Comparison of ENCODE assay signal across 8 cellular contexts in the genomic region with DNA sequence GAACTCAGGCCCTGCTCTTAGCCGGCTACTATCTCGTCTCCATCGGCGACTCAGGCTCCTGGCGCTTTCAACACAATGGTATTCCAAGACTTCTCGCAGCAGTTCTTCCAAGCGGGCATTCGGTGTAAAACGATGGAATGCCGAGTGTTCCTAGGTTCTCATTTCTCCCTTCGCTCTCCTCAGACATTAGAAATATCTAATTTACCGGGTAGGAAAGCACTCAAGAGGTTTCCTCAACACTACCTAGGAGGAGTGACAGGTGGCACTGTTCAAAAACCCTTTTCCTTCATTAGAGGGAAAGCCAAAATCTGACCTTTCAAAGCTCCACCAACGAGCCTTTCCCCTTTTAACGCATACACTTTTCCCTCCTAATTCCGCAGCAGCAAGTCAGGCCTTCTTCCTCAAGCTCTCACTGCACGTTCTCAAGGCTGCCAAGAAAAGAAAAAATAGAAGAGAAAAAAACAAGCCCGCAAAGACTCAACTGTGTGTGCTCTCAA. TPM values are rescaled to one million over a fixed set of nuclear protein-coding genes. Genes with fewer than 3 reads are reported as not detected.
DNase-seq lines count a peak whose midpoint lies in the region; ATAC-seq, FAIRE-seq and TF ChIP-seq lines count a peak whose summit lies in the region.

No MANE protein-coding gene starts in this region.

- H3K4me3 ChIP-seq in SJCRH30 (peak overlapping the region; percentile 98), H1 (ENCODE audit: extremely low read depth in 1 of 4, insufficient read depth in 2 of 4, low read depth in 3 of 4, low read length in 4 of 4) (peak overlapping the region; percentile 59 to 93 (median 80))

- H2BK20ac ChIP-seq in H1 (ENCODE audit: low read length) = no peak overlapping the region

- H3K56ac ChIP-seq in H1 (replicated peaks; ENCODE audit: insufficient read length, low read depth, low read length) = no peak overlapping the region

- no peak for TF ChIP-seq EP300 in H1 (IDR thresholded peaks at IDR 0.05; ENCODE audit: borderline replicate concordance in 1 of 2, low read depth in 2 of 2, low read length in 2 of 2)

- H3K27ac Mint-ChIP-seq in activated T-cell treated with anti-CD3 and anti-CD28 coated beads, Interleukin-2, amount 50 U/mL, for 24 hours = peak overlapping the region; percentile 97

- no peaks in the 10 kb centered on the region for H3K27me3 Mint-ChIP-seq in activated T-cell treated with anti-CD3 and anti-CD28 coated beads, Interleukin-2, amount 50 U/mL, for 24 hours

- H3K36me3 ChIP-seq in SJCRH30 (peaks cover 67% of the 10 kb centered on the region), H1 (ENCODE audit: control insufficient read depth in 2 of 4, insufficient read depth in 4 of 4, low read length in 3 of 4) (peaks cover 0 to 31% (median 18%) of the 10 kb centered on the region in 4 experiments; a peak in 7 of 8 replicates)

- H3K27ac ChIP-seq in SJCRH30 (peak overlapping the region; percentile 84), H1 (ENCODE audit: low read depth, low read length) (peak overlapping the region; percentile 75; the same call in 1 of the 2 replicates)

- no peak overlapping the region for H2BK15ac ChIP-seq in H1 (ENCODE audit: low read length)

- peaks cover 7 to 13% of the 10 kb centered on the region in 2 experiments for H4K20me1 ChIP-seq in H1 (replicated peaks in 1 of 2; ENCODE audit: control insufficient read depth in 1 of 2, insufficient read depth in 2 of 2, low read length in 2 of 2)

- peaks cover 91% of the 10 kb centered on the region for H3K36me3 Mint-ChIP-seq in activated T-cell treated with anti-CD3 and anti-CD28 coated beads, Interleukin-2, amount 50 U/mL, for 24 hours (ENCODE audit: low read depth)

- peaks cover 2% of the 10 kb centered on the region; the same call in 1 of the 2 replicates for H3K79me1 ChIP-seq in H1 (ENCODE audit: low read depth, low read length)

- H3K4me3 Mint-ChIP-seq in activated T-cell treated with anti-CD3 and anti-CD28 coated beads, Interleukin-2, amount 50 U/mL, for 24 hours = peak overlapping the region; percentile 99

- no peak overlapping the region for H4K91ac ChIP-seq in H1 (replicated peaks; ENCODE audit: insufficient read length, low read length)

- no peak overlapping the region for H3K18ac ChIP-seq in H1 (ENCODE audit: extremely low read depth, low read length)

- 8% methylated on average over 16 of the region's 17 CpGs; no CpG with 5 or more reads in 1 of the 2 experiments for WGBS in H1 (ENCODE audit: extremely low coverage in 1 of 2, insufficient coverage in 1 of 2, insufficient read length in 1 of 2, insufficient replicate concordance in 2 of 2, low coverage in 1 of 2, low lambda C conversion rate in 2 of 2, missing lambda C conversion rate in 1 of 2), 2 experiments

- H3K23ac ChIP-seq in H1 (ENCODE audit: insufficient read length) = no peak overlapping the region

- TF ChIP-seq CTCF in H1 (IDR thresholded peaks at IDR 0.05; ENCODE audit: control extremely low read depth in 1 of 3, insufficient read depth in 1 of 3, low read depth in 1 of 3, low read length in 3 of 3) (peak in 2 of 3 experiments; percentile 24 to 52; a peak in 2 of 4 replicates), D721Med (IDR thresholded peaks at IDR 0.05; ENCODE audit: insufficient read depth, missing control alignments) (no peak)

- H3K4me2 ChIP-seq in H1 (ENCODE audit: insufficient read depth in 1 of 2, low read depth in 2 of 2, low read length in 2 of 2) = peak overlapping the region; percentile 81 to 88

- DNase-seq in activated T-cell treated with anti-CD3 and anti-CD28 coated beads, Interleukin-2, amount 50 U/mL, for 24 hours = peak; percentile 38
- no peak for DNase-seq in activated T-cell treated with anti-CD3 and anti-CD28 coated beads, Interleukin-2, amount 50 U/mL, for 1 hour
- DNase-seq in SJCRH30 (peak in 1 of 2 experiments; percentile 55), H1 (ENCODE audit: low read depth in 1 of 2, low spot score in 2 of 2) (no peak), myocyte (ENCODE audit: low read depth) (peak; percentile 43), pons (ENCODE audit: low spot score) (no peak), D721Med (ENCODE audit: insufficient read length, low spot score) (no peak)

- no peak for TF ChIP-seq POLR2A in H1 (IDR thresholded peaks at IDR 0.05; ENCODE audit: control extremely low read depth in 1 of 2, low read depth in 2 of 2, low read length in 2 of 2)

- no peak overlapping the region for H2AK5ac ChIP-seq in H1 (ENCODE audit: low read depth, low read length)

- CTCF ChIA-PET in H1 (lab: Charles Lee; ENCODE audit: partially characterized antibody) = interaction anchor here (0.8 to 2.5 kb wide), 18 partner anchors 8 to 319 kb away, joined by 3 to 8 read pairs (median 6); a partner anchor contains a TSS

- H3K9me3 ChIP-seq in SJCRH30 (replicated peaks) (no peaks in the 10 kb centered on the region), H1 (ENCODE audit: insufficient read depth in 2 of 2, low read depth in 1 of 2, low read length in 1 of 2) (no peaks in the 10 kb centered on the region)

- no peak overlapping the region for H2AFZ ChIP-seq in H1 (ENCODE audit: low read length)

- H3K4ac ChIP-seq in H1 (replicated peaks; ENCODE audit: insufficient read length, low read depth, low read length) = no peak overlapping the region

- H3K4me1 ChIP-seq in SJCRH30 = peaks cover 8% of the 10 kb centered on the region
- H3K4me1 ChIP-seq in H1 (replicated peaks in 1 of 4; ENCODE audit: control insufficient read depth in 3 of 4, insufficient read depth in 4 of 4, low read length in 3 of 4) = peaks cover 0 to 12% (median 1%) of the 10 kb centered on the region in 4 experiments; a peak in 3 of 7 replicates

- no peak overlapping the region for H2BK120ac ChIP-seq in H1 (replicated peaks; ENCODE audit: low read depth, low read length)

- H4K5ac ChIP-seq in H1 (ENCODE audit: insufficient read length, low read depth, low read length) = no peak overlapping the region

- H2BK5ac ChIP-seq in H1 (ENCODE audit: low read depth, low read length) = no peak overlapping the region

- no peaks in the 10 kb centered on the region for H3K9me3 Mint-ChIP-seq in activated T-cell treated with anti-CD3 and anti-CD28 coated beads, Interleukin-2, amount 50 U/mL, for 24 hours

- no peak overlapping the region for H2BK12ac ChIP-seq in H1 (ENCODE audit: low read depth, low read length)

- H3K9ac ChIP-seq in H1 (replicated peaks in 1 of 4; ENCODE audit: extremely low read depth in 1 of 4, low read depth in 3 of 4, low read length in 3 of 4) = peak overlapping the region in 3 of 4 experiments; percentile 43 to 73 (median 53); a peak in 5 of 7 replicates

- H3K14ac ChIP-seq in H1 (ENCODE audit: insufficient read length) = no peak overlapping the region

- H3K79me2 ChIP-seq in H1 (ENCODE audit: control insufficient read depth in 1 of 2, insufficient read depth in 2 of 2, low read length in 2 of 2) = peaks cover 13 to 52% of the 10 kb centered on the region in 2 experiments

- H4K8ac ChIP-seq in H1 (ENCODE audit: extremely low read depth, insufficient read depth, low read length) = no peak overlapping the region

- TF ChIP-seq RAD21 in H1 (IDR thresholded peaks at IDR 0.05 in 1 of 2, conservative IDR thresholded peaks at IDR 0.05 in 1 of 2; ENCODE audit: low read depth in 2 of 2, low read length in 2 of 2) = peak in 1 of 2 experiments; percentile 32; a peak in 2 of 4 replicates

- FAIRE-seq in H1 (lab: Jason Lieb, UNC) (no peak), D721Med (lab: Jason Lieb, UNC) (no peak)

- H3K23me2 ChIP-seq in H1 (ENCODE audit: low read depth, low read length) = peaks cover 5% of the 10 kb centered on the region

- ATAC-seq in HG02678 (IDR thresholded peaks at IDR 0.05; ENCODE audit: unreplicated experiment) = peak; percentile 30

- H3K4me1 Mint-ChIP-seq in activated T-cell treated with anti-CD3 and anti-CD28 coated beads, Interleukin-2, amount 50 U/mL, for 24 hours (ENCODE audit: low read depth) = peaks cover 66% of the 10 kb centered on the region

- POLR2A ChIA-PET in H1 (lab: Charles Lee; ENCODE audit: partially characterized antibody) = interaction anchor here (0.6 to 8.0 kb wide), 19 partner anchors 9 to 308 kb away, joined by 3 to 72 read pairs (median 4); a partner anchor contains a TSS

- H3K27me3 ChIP-seq in SJCRH30 = no peaks in the 10 kb centered on the region
- H3K27me3 ChIP-seq in H1 (replicated peaks in 1 of 4; ENCODE audit: control insufficient read depth in 3 of 4, extremely low read depth in 1 of 4, insufficient read depth in 3 of 4, low read length in 3 of 4) = no peaks in the 10 kb centered on the region

TF ChIP-seq in H1, 55 proteins besides CTCF, POLR2A, EP300 and RAD21:
- no peak for TF ChIP-seq CBX8 (IDR thresholded peaks at IDR 0.05; ENCODE audit: borderline replicate concordance, low read depth, low read length)
- TF ChIP-seq SIN3A (conservative IDR thresholded peaks at IDR 0.05 in 1 of 2, IDR thresholded peaks at IDR 0.05 in 1 of 2; ENCODE audit: low read depth in 1 of 2, low read length in 2 of 2) = 0 out of 4 replicates have a peak, but pooled peaks of 1 of the 2 experiments have one; percentile 41

RNA-seq across cellular contexts. Expression of a gene that starts 0.6 kb away (rescaled TPM):
- total RNA-seq in SJCRH30 (2014; rRNA removed; shearing (Covaris generic)) = 79.5 and 90.5 TPM in 2 replicates
- 93.0 and 101 TPM in 2 replicates for total RNA-seq in H1 (2021; fragmentation: NEBNext Ultra II Directional; extraction: Animal tissue kit (Norgen Biotek cat#: 25700))
- 96.3 and 145 TPM in 2 replicates for polyA plus RNA-seq in H1 (2011; rRNA removed)
- 155 TPM for polyA plus RNA-seq in H1 (2011; cell fraction: cytosol; rRNA removed)
- 199 TPM for polyA plus RNA-seq in H1 (2011; cell fraction: nucleus; rRNA removed)
- polyA plus RNA-seq in H1 (2012, experiment 1 of 2) = 118 to 169 TPM (median 137 TPM) in 4 replicates
- 37.9 TPM for polyA plus RNA-seq in H1 (2012, experiment 2 of 2)
- polyA plus RNA-seq in H1 (2013, experiment 1 of 2) = 64.7 TPM
- polyA plus RNA-seq in H1 (2013, experiment 2 of 2) = 58.9 TPM
- polyA minus RNA-seq in H1 (2011; rRNA and poly(A)+ RNA removed) = 140 and 150 TPM in 2 replicates
- 77.9 TPM for polyA minus RNA-seq in H1 (2011; cell fraction: cytosol; rRNA and poly(A)+ RNA removed)
- 82.5 TPM for polyA minus RNA-seq in H1 (2011; cell fraction: nucleus; rRNA and poly(A)+ RNA removed)
- total RNA-seq in myocyte = 98.0 and 99.8 TPM in 2 replicates
- polyA plus RNA-seq in myocyte (2012) = 113 TPM

RNA-seq across cellular contexts. Expression of a gene that starts 16.8 kb away (rescaled TPM):
- 70.3 and 76.9 TPM in 2 replicates for total RNA-seq in SJCRH30 (2014; rRNA removed; shearing (Covaris generic))
- total RNA-seq in H1 (2021; fragmentation: NEBNext Ultra II Directional; extraction: Animal tissue kit (Norgen Biotek cat#: 25700)) = 95.0 and 96.8 TPM in 2 replicates
- 97.8 and 101 TPM in 2 replicates for polyA plus RNA-seq in H1 (2011; rRNA removed)
- 105 TPM for polyA plus RNA-seq in H1 (2011; cell fraction: cytosol; rRNA removed)
- 35.1 TPM for polyA plus RNA-seq in H1 (2011; cell fraction: nucleus; rRNA removed)
- polyA plus RNA-seq in H1 (2012, experiment 1 of 2) = 88.6 to 98.6 TPM (median 95.5 TPM) in 4 replicates
- 117 TPM for polyA plus RNA-seq in H1 (2012, experiment 2 of 2)
- 98.6 TPM for polyA plus RNA-seq in H1 (2013, experiment 1 of 2)
- polyA plus RNA-seq in H1 (2013, experiment 2 of 2) = 104 TPM
- polyA minus RNA-seq in H1 (2011; rRNA and poly(A)+ RNA removed) = 47.9 and 48.2 TPM in 2 replicates
- 49.1 TPM for polyA minus RNA-seq in H1 (2011; cell fraction: cytosol; rRNA and poly(A)+ RNA removed)
- 39.7 TPM for polyA minus RNA-seq in H1 (2011; cell fraction: nucleus; rRNA and poly(A)+ RNA removed)
- 78.6 and 79.5 TPM in 2 replicates for total RNA-seq in myocyte
- 123 TPM for polyA plus RNA-seq in myocyte (2012)

Comparison
In these comparisons a context has a peak if more than half of its experiments do, and no peak if none do; other contexts are left out.
1. DNase-seq: peak in activated T-cell treated with anti-CD3 and anti-CD28 coated beads, Interleukin-2, amount 50 U/mL, for 24 hours (single experiment) and myocyte (single experiment); none in activated T-cell treated with anti-CD3 and anti-CD28 coated beads, Interleukin-2, amount 50 U/mL, for 1 hour (single experiment), H1 (0 of 2), pons (single experiment) and D721Med (single experiment).